Comparison of ENCODE assay signal across 12 cellular contexts in genomic region chr1:6472391-6472790, GRCh38. TPM values are rescaled to one million over a fixed set of nuclear protein-coding genes. Genes with fewer than 3 reads are reported as not detected.
DNase-seq lines count a peak whose midpoint lies in the region; ATAC-seq, FAIRE-seq and TF ChIP-seq lines count a peak whose summit lies in the region.
"Had no signal": no experiment of that assay in that cellular context is flagged by ENCODE, and none has a peak within 500 bp of the region (broad histone marks: within the 10 kb centered on the region; RNA-seq: fewer than 3 reads in every experiment).

No MANE protein-coding gene starts in this region.

- intact Hi-C loops in K562 (cut with micrococcal nuclease) = loop anchor here (5.0 kb wide), 1 partner anchor 65 kb away; no protein-coding TSS in a partner anchor

- peak; percentile 71 for ATAC-seq in K562
- peak; percentile 15 for ATAC-seq in lung (ENCODE audit: insufficient read depth, low FRiP score)
- ATAC-seq in GM21786 (IDR thresholded peaks at IDR 0.05; ENCODE audit: unreplicated experiment) = no peak

- TF ChIP-seq POLR2A in K562 (conservative IDR thresholded peaks at IDR 0.05) = no peak

- H3K27me3 ChIP-seq in K562 (ENCODE audit: control insufficient read depth in 2 of 2, insufficient read depth in 2 of 2, low read length in 2 of 2) (peaks cover 34 to 76% of the 10 kb centered on the region in 2 experiments), lung (ENCODE audit: control insufficient read depth, insufficient read depth) (no peaks in the 10 kb centered on the region)

- H3K36me3 ChIP-seq in HEK293 (ENCODE audit: control insufficient read depth in 2 of 2, insufficient read depth in 1 of 2, low read length in 2 of 2) (peaks cover 0 to 60% of the 10 kb centered on the region in 2 experiments; a peak in 1 of 3 replicates), K562 (ENCODE audit: control insufficient read depth, insufficient read depth, low read length) (no peaks in the 10 kb centered on the region), lung (ENCODE audit: control insufficient read depth in 2 of 2, insufficient read depth in 2 of 2, low read length in 2 of 2) (peaks cover 0 to 25% of the 10 kb centered on the region in 2 donors)

- H4K20me1 ChIP-seq in K562 (replicated peaks; ENCODE audit: control insufficient read depth, insufficient read depth, low read length) = peaks cover 45% of the 10 kb centered on the region

- DNase-seq in COLO668 (lab: John Stamatoyannopoulos, UW; ENCODE audit: unreplicated experiment) (peak; percentile 79), K562 (ENCODE audit: extremely low read depth in 1 of 4, low spot score in 3 of 4) (peak; percentile 75 to 78 (median 78)), lung (ENCODE audit: low spot score) (no peak), NCI-H2196 treated with DMSO at 0.1 percent for 48 hours (lab: John Stamatoyannopoulos, UW; ENCODE audit: unreplicated experiment) (no peak), NCI-H345 (lab: John Stamatoyannopoulos, UW) (no peak), H4 (ENCODE audit: low spot score) (no peak)
- DNase-seq: DMS 273 treated with DMSO at 0.1 percent for 48 hours, mesenchymal stem cell, NCI-H1694 treated with DMSO at 0.1 percent for 48 hours, SHP77 had no signal

- TF ChIP-seq CTCF in HEK293 (tag by site-specific recombination; IDR thresholded peaks at IDR 0.05) (0 out of 2 replicates have a peak, but pooled peaks have one; percentile 11), K562 (IDR thresholded peaks at IDR 0.05 in 2 of 3, conservative IDR thresholded peaks at IDR 0.05 in 1 of 3; ENCODE audit: insufficient read depth in 2 of 3, low read depth in 1 of 3, low read length in 3 of 3) (peak; percentile 81 to 98 (median 91)), lung (IDR thresholded peaks at IDR 0.05; ENCODE audit: control extremely low read depth, extremely low read depth) (no peak)

- H3K27ac ChIP-seq in HEK293 (ENCODE audit: extremely low read depth, low read depth, low read length) = no peak overlapping the region
- no peak overlapping the region for H3K27ac ChIP-seq in K562 (ENCODE audit: extremely low read depth, low read depth, low read length)
- H3K27ac ChIP-seq in lung (ENCODE audit: low read depth in 1 of 2, low read length in 1 of 2) = peak overlapping the region in 1 of 2 donors; percentile 85

- TF ChIP-seq RAD21 in K562 (CRISPR knock-in tag; conservative IDR thresholded peaks at IDR 0.05 in 1 of 2, IDR thresholded peaks at IDR 0.05 in 1 of 2) = peak in 1 of 2 experiments; percentile 36; a peak in 2 of 4 replicates

- BruUV-seq in K562 (replicated peaks; lab: Mats Ljungman, UMichigan) = no TSS peak

- H3K9me3 ChIP-seq in HEK293 (ENCODE audit: control insufficient read depth, insufficient read depth, low read depth, low read length) = no peaks in the 10 kb centered on the region
- no peaks in the 10 kb centered on the region for H3K9me3 ChIP-seq in K562 (replicated peaks; ENCODE audit: control insufficient read depth, insufficient read depth, low read depth, low read length)
- peaks cover 0 to 2% of the 10 kb centered on the region in 2 donors for H3K9me3 ChIP-seq in lung (ENCODE audit: control insufficient read depth in 2 of 2, insufficient read depth in 1 of 2, low read length in 1 of 2)

- H2AFZ ChIP-seq in K562 (ENCODE audit: low read depth, low read length) = no peak overlapping the region

- H3K4me3 ChIP-seq in HEK293 (ENCODE audit: low read depth, low read length) (no peak overlapping the region), K562 (no peak overlapping the region), lung (no peak overlapping the region)

- CTCF ChIA-PET in HEK293 (lab: Yijun Ruan, JAX) (interaction anchor here (0.7 to 2.3 kb wide), 7 partner anchors 9 to 67 kb away, joined by 3 to 9 read pairs (median 3); no protein-coding TSS in a partner anchor), K562 (lab: Yijun Ruan, JAX; ENCODE audit: low intra/inter-chr PET ratio) (interaction anchor here (0.9 kb wide), 1 partner anchor 124 kb away, joined by 4 read pairs; no protein-coding TSS in a partner anchor)

- no peaks in the 10 kb centered on the region for H3K4me1 ChIP-seq in HEK293 (ENCODE audit: control insufficient read depth, insufficient read depth, low read length)
- peaks cover 10 to 69% of the 10 kb centered on the region in 2 experiments; a peak in 4 of 5 replicates for H3K4me1 ChIP-seq in K562 (replicated peaks in 1 of 2; ENCODE audit: control insufficient read depth in 2 of 2, insufficient read depth in 2 of 2, low read length in 2 of 2)
- no peaks in the 10 kb centered on the region for H3K4me1 ChIP-seq in lung (ENCODE audit: control insufficient read depth in 2 of 2, insufficient read depth in 2 of 2, low read length in 2 of 2)

- in situ Hi-C loops in K562 (cut with MboI) = loop anchor here (5.0 kb wide), 1 partner anchor 60 kb away; no protein-coding TSS in a partner anchor

- WGBS in K562 (ENCODE audit: insufficient coverage, low coverage, missing lambda C conversion rate) = 1% methylated on average over 10 of the region's 10 CpGs
- 75 to 80% methylated on average over 10 of the region's 10 CpGs for WGBS in lung, 2 donors

- FAIRE-seq in K562 (lab: Jason Lieb, UNC) = peak; percentile 75

- no peak overlapping the region for H3K4me2 ChIP-seq in K562 (ENCODE audit: insufficient read depth, low read length)

- POLR2A ChIA-PET in HEK293 (lab: Yijun Ruan, JAX) (no interaction called here), K562 (lab: Yijun Ruan, JAX) (interaction anchor here (0.5 to 1.1 kb wide), 5 partner anchors 8 to 236 kb away, joined by 3 to 6 read pairs (median 3); partner anchors contain the start of genes ACOT7 and ICMT)

- no peak overlapping the region for H3K9ac ChIP-seq in K562 (ENCODE audit: insufficient read depth in 1 of 2, low read depth in 2 of 2, low read length in 2 of 2)

- TF ChIP-seq EP300 in K562 (IDR thresholded peaks at IDR 0.05; ENCODE audit: low read length) = no peak

- H3K79me2 ChIP-seq in K562 (ENCODE audit: control insufficient read depth, insufficient read depth, low read length) = no peaks in the 10 kb centered on the region

- H3K9me1 ChIP-seq in K562 (ENCODE audit: control insufficient read depth, insufficient read depth, low read length) = peaks cover 2% of the 10 kb centered on the region

RNA-seq across cellular contexts. Expression of gene TNFRSF25, which starts 6.4 kb away (rescaled TPM):
- total RNA-seq in K562 (2011; cell fraction: chromatin; rRNA removed; ENCODE audit: low replicate concordance) = 2.3 TPM in 1 of 2 replicates, not detected in the other
- total RNA-seq in K562 (2011; cell fraction: nucleolus; rRNA removed) = 0.26 and 2.2 TPM in 2 replicates
- 1.2 and 1.6 TPM in 2 replicates for total RNA-seq in K562 (2011; cell fraction: nucleoplasm; rRNA removed)
- total RNA-seq in K562 (2014; rRNA removed) (not detected in 2 replicates), K562 (2014; rRNA removed; fragmentation: Illumina TruSeq; extraction: Trizol) (not detected in 2 replicates), K562 (2015; rRNA removed; fragmentation: Illumina TruSeq; extraction: Trizol) (not detected in 2 replicates), K562 (2021) (0.49 and 0.89 TPM in 2 replicates), lung (10 to 100 TPM; 11.2 to 19.8 TPM)
- polyA plus RNA-seq in K562 (2011; rRNA removed) (0.14 and 0.24 TPM in 2 replicates), K562 (2014; fragmentation: Illumina TruSeq; extraction: Trizol) (not detected in 2 replicates), K562 (2014; fragmentation: Nextera tagmentation; extraction: Ambion mirVana) (not detected), K562 (2014; rRNA removed) (not detected in 2 replicates), lung (10 to 100 TPM in 1 of 2 donors, 1 to 10 TPM in 1; 4.9 to 12.3 TPM)
- polyA plus RNA-seq in K562 (2011; cell fraction: cytosol; rRNA removed) = 0.16 and 0.30 TPM in 2 replicates
- polyA plus RNA-seq in K562 (2011; cell fraction: nucleus; rRNA removed) = 0.90 and 2.6 TPM in 2 replicates
- 0.10 and 0.14 TPM in 2 replicates for polyA plus RNA-seq in K562 (2012)
- polyA minus RNA-seq in K562 (2011; rRNA and poly(A)+ RNA removed) = not detected in 2 replicates
- polyA minus RNA-seq in K562 (2011; cell fraction: cytosol; rRNA and poly(A)+ RNA removed) = not detected in 2 replicates
- polyA minus RNA-seq in K562 (2011; cell fraction: nucleus; rRNA and poly(A)+ RNA removed) = 0.13 TPM in 1 of 2 replicates, not detected in the other
- total RNA-seq in H4 (2014; rRNA removed; shearing (Covaris generic)) = 0.10 and 0.81 TPM in 2 replicates

RNA-seq across cellular contexts. Expression of gene PLEKHG5, which starts 19.1 kb away (rescaled TPM):
- 0.51 and 2.5 TPM in 2 replicates for total RNA-seq in K562 (2011; cell fraction: chromatin; rRNA removed; ENCODE audit: low replicate concordance)
- total RNA-seq in K562 (2011; cell fraction: nucleolus; rRNA removed) = 1.4 and 1.5 TPM in 2 replicates
- 0.88 and 0.99 TPM in 2 replicates for total RNA-seq in K562 (2011; cell fraction: nucleoplasm; rRNA removed)
- total RNA-seq in K562 (2014; rRNA removed) (0.05 and 0.20 TPM in 2 replicates), K562 (2014; rRNA removed; fragmentation: Illumina TruSeq; extraction: Trizol) (0.04 TPM in 1 of 2 replicates, not detected in the other), K562 (2015; rRNA removed; fragmentation: Illumina TruSeq; extraction: Trizol) (not detected in 2 replicates), K562 (2021) (0.29 TPM in 2 replicates), lung (10 to 100 TPM; 11.2 to 22.9 TPM)
- polyA plus RNA-seq in K562 (2011; rRNA removed) (0.11 and 0.16 TPM in 2 replicates), K562 (2014; fragmentation: Illumina TruSeq; extraction: Trizol) (0.07 and 0.12 TPM in 2 replicates), K562 (2014; fragmentation: Nextera tagmentation; extraction: Ambion mirVana) (not detected), K562 (2014; rRNA removed) (0.13 and 0.26 TPM in 2 replicates), lung (1 to 10 TPM; 3.4 to 8.7 TPM)
- 0.06 and 0.49 TPM in 2 replicates for polyA plus RNA-seq in K562 (2011; cell fraction: cytosol; rRNA removed)
- 0.94 and 1.8 TPM in 2 replicates for polyA plus RNA-seq in K562 (2011; cell fraction: nucleus; rRNA removed)
- polyA plus RNA-seq in K562 (2012) = 0.04 and 0.07 TPM in 2 replicates
- 0.12 and 0.14 TPM in 2 replicates for polyA minus RNA-seq in K562 (2011; rRNA and poly(A)+ RNA removed)
- 0.29 TPM in 1 of 2 replicates, not detected in the other for polyA minus RNA-seq in K562 (2011; cell fraction: cytosol; rRNA and poly(A)+ RNA removed)
- polyA minus RNA-seq in K562 (2011; cell fraction: nucleus; rRNA and poly(A)+ RNA removed) = 1.2 TPM in 2 replicates
- 1.3 and 1.6 TPM in 2 replicates for total RNA-seq in H4 (2014; rRNA removed; shearing (Covaris generic))

RNA-seq across cellular contexts. Expression of gene ESPN, which starts 47.8 kb away (rescaled TPM):
- total RNA-seq in K562 (2011; cell fraction: chromatin; rRNA removed; ENCODE audit: low replicate concordance) = 1.6 and 6.0 TPM in 2 replicates
- 4.0 and 4.7 TPM in 2 replicates for total RNA-seq in K562 (2011; cell fraction: nucleolus; rRNA removed)
- total RNA-seq in K562 (2011; cell fraction: nucleoplasm; rRNA removed) = 1.8 and 2.4 TPM in 2 replicates
- total RNA-seq in K562 (2014; rRNA removed) (0.36 and 0.45 TPM in 2 replicates), K562 (2014; rRNA removed; fragmentation: Illumina TruSeq; extraction: Trizol) (0.07 TPM in 1 of 2 replicates, not detected in the other), K562 (2015; rRNA removed; fragmentation: Illumina TruSeq; extraction: Trizol) (0.15 TPM in 1 of 2 replicates, not detected in the other), K562 (2021) (1.2 and 1.7 TPM in 2 replicates), lung (10 to 100 TPM; 11.2 to 20.8 TPM)
- polyA plus RNA-seq in K562 (2011; rRNA removed) (0.54 and 2.9 TPM in 2 replicates), K562 (2014; fragmentation: Illumina TruSeq; extraction: Trizol) (0.07 and 0.11 TPM in 2 replicates), K562 (2014; fragmentation: Nextera tagmentation; extraction: Ambion mirVana) (not detected), K562 (2014; rRNA removed) (0.65 and 2.9 TPM in 2 replicates), lung (1 to 10 TPM; 2.1 to 3.6 TPM)
- polyA plus RNA-seq in K562 (2011; cell fraction: cytosol; rRNA removed) = 1.2 and 1.9 TPM in 2 replicates
- polyA plus RNA-seq in K562 (2011; cell fraction: nucleus; rRNA removed) = 9.2 and 25.5 TPM in 2 replicates
- 2.0 and 5.0 TPM in 2 replicates for polyA plus RNA-seq in K562 (2012)
- polyA minus RNA-seq in K562 (2011; rRNA and poly(A)+ RNA removed) = 0.11 TPM in 1 of 2 replicates, not detected in the other
- polyA minus RNA-seq in K562 (2011; cell fraction: cytosol; rRNA and poly(A)+ RNA removed) = 0.95 and 3.8 TPM in 2 replicates
- polyA minus RNA-seq in K562 (2011; cell fraction: nucleus; rRNA and poly(A)+ RNA removed) = 3.4 and 3.5 TPM in 2 replicates
- not detected in 2 replicates for total RNA-seq in H4 (2014; rRNA removed; shearing (Covaris generic))

RNA-seq across cellular contexts. Expression of gene HES2, which starts 52.7 kb away (rescaled TPM):
- total RNA-seq in K562 (2011; cell fraction: chromatin; rRNA removed; ENCODE audit: low replicate concordance) = 0.65 and 0.90 TPM in 2 replicates
- total RNA-seq in K562 (2011; cell fraction: nucleolus; rRNA removed) = 0.53 and 1.7 TPM in 2 replicates
- 0.53 and 0.66 TPM in 2 replicates for total RNA-seq in K562 (2011; cell fraction: nucleoplasm; rRNA removed)
- total RNA-seq in K562 (2014; rRNA removed) (0.04 and 0.05 TPM in 2 replicates), K562 (2014; rRNA removed; fragmentation: Illumina TruSeq; extraction: Trizol) (0.07 TPM in 1 of 2 replicates, not detected in the other), K562 (2015; rRNA removed; fragmentation: Illumina TruSeq; extraction: Trizol) (not detected in 2 replicates), K562 (2021) (0.18 TPM in 1 of 2 replicates, not detected in the other), lung (1 to 10 TPM in 1 of 2 donors, under 1 TPM in 1; 0.26 to 5.0 TPM)
- polyA plus RNA-seq in K562 (2011; rRNA removed) (0.08 and 0.15 TPM in 2 replicates), K562 (2014; fragmentation: Illumina TruSeq; extraction: Trizol) (0.06 TPM in 2 replicates), K562 (2014; fragmentation: Nextera tagmentation; extraction: Ambion mirVana) (not detected), K562 (2014; rRNA removed) (not detected in 2 replicates), lung (1 to 10 TPM in 1 of 2 donors, under 1 TPM in 1; 0.86 to 4.5 TPM)
- 0.21 and 0.25 TPM in 2 replicates for polyA plus RNA-seq in K562 (2011; cell fraction: cytosol; rRNA removed)
- 0.25 and 0.80 TPM in 2 replicates for polyA plus RNA-seq in K562 (2011; cell fraction: nucleus; rRNA removed)
- 0.08 TPM in 1 of 2 replicates, not detected in the other for polyA plus RNA-seq in K562 (2012)
- 0.30 and 0.32 TPM in 2 replicates for polyA minus RNA-seq in K562 (2011; rRNA and poly(A)+ RNA removed)
- polyA minus RNA-seq in K562 (2011; cell fraction: cytosol; rRNA and poly(A)+ RNA removed) = 0.91 TPM in 1 of 2 replicates, not detected in the other
- 0.11 and 0.81 TPM in 2 replicates for polyA minus RNA-seq in K562 (2011; cell fraction: nucleus; rRNA and poly(A)+ RNA removed)
- not detected in 2 replicates for total RNA-seq in H4 (2014; rRNA removed; shearing (Covaris generic))

Comparison
In these comparisons a context has a peak if more than half of its experiments do, and no peak if none do; other contexts are left out.
1. DNase-seq: peak in COLO668 (single experiment) and K562 (4 of 4); none in lung (single experiment), NCI-H2196 treated with DMSO at 0.1 percent for 48 hours (single experiment), NCI-H345 (single experiment) and H4 (single experiment).